1 cellular context compared by ENCODE assay signal in the genomic region with DNA sequence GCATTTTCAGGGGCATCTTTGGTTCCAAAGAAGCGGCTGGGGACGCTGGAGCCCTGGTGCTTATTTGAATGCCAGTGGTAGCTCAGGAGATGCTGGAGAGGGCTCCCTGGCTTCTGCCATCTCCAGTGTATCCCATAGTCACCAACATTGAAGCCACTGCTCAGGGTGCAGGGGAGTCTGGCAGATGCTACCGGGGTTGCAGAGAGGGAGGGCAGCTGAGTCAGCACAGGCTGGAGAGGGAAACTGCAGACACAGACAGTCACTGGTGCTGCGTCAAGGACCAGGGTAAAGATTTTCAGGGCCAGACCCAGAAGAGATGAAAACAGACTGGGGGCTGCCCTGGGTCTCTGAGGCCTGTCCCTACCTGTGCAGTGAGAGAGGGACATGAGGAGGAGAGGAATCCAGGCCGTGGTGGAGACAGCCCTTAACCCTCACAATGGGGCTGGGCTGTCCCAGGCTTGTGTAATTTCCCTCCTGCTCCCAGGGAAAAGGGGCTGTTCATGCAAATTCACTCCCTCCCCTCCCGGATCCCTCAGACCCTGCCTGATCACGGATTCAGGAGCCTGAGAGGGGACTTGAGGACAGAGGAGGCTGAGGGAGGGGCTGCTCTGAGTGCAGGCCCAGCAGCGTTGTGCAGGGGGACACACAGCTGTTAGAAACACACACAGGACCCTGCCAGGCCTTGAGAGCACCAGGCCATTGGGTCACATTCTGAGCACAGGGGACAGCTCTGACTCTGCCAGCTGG.
A peak's percentile ranks its signal among the peaks of the same experiment; 100 is the strongest.
TF ChIP-seq lines count a peak whose summit lies in the region.

No MANE protein-coding gene starts in this region.

TF ChIP-seq in H1, 55 proteins besides CTCF, POLR2A, EP300 and RAD21 (continued from another document):
- TF ChIP-seq BCL11A (IDR thresholded peaks at IDR 0.05; ENCODE audit: low read depth in 2 of 2, low read length in 2 of 2) = no peak
- TF ChIP-seq BACH1 (IDR thresholded peaks at IDR 0.05; ENCODE audit: low read length) = peak; percentile 62; the same call in 1 of the 2 replicates
- no peak for TF ChIP-seq NANOG (IDR thresholded peaks at IDR 0.05; ENCODE audit: insufficient read depth, low read depth, low read length, poor library complexity, severe bottlenecking)
- no peak for TF ChIP-seq SUZ12 (IDR thresholded peaks at IDR 0.05; ENCODE audit: low read length)
- TF ChIP-seq JUND (IDR thresholded peaks at IDR 0.05; ENCODE audit: low read length) = no peak
- no peak for TF ChIP-seq CBX5 (IDR thresholded peaks at IDR 0.05; ENCODE audit: low read depth, low read length)
- TF ChIP-seq ZNF274 (IDR thresholded peaks at IDR 0.05; ENCODE audit: borderline replicate concordance, extremely low read depth, low read length) = no peak
- TF ChIP-seq SP1 (IDR thresholded peaks at IDR 0.05; ENCODE audit: low read depth, low read length) = no peak
- TF ChIP-seq, protein P1, sequence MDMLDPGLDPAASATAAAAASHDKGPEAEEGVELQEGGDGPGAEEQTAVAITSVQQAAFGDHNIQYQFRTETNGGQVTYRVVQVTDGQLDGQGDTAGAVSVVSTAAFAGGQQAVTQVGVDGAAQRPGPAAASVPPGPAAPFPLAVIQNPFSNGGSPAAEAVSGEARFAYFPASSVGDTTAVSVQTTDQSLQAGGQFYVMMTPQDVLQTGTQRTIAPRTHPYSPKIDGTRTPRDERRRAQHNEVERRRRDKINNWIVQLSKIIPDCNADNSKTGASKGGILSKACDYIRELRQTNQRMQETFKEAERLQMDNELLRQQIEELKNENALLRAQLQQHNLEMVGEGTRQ (IDR thresholded peaks at IDR 0.05; ENCODE audit: low read length) = no peak
TF ChIP-seq in H1: peak in this region for 2.
